Comparison of ENCODE assay signal across 14 cellular contexts in genomic region chr2:238863749-238864206, GRCh38. TPM values are rescaled to one million over a fixed set of nuclear protein-coding genes. Genes with fewer than 3 reads are reported as not detected.
DNase-seq lines count a peak whose midpoint lies in the region; ATAC-seq and TF ChIP-seq lines count a peak whose summit lies in the region.
"Had no signal": no experiment of that assay in that cellular context is flagged by ENCODE, and none has a peak within 500 bp of the region (broad histone marks: within the 10 kb centered on the region; RNA-seq: fewer than 3 reads in every experiment).

No MANE protein-coding gene starts in this region.

- H4K20me1 ChIP-seq in H9 (ENCODE audit: control insufficient read depth, insufficient read depth, insufficient read length), result no peaks in the 10 kb centered on the region
- no peaks in the 10 kb centered on the region for H4K20me1 ChIP-seq in smooth muscle cell (ENCODE audit: low read depth)

- H3K9ac ChIP-seq in H9 (ENCODE audit: extremely low read depth, insufficient read length, low read length) (no peak overlapping the region), smooth muscle cell (ENCODE audit: low read depth) (peak overlapping the region; percentile 20)

- H3K27ac ChIP-seq in H9 (ENCODE audit: insufficient read length, low read depth, low read length) (no peak overlapping the region), body of pancreas (no peak overlapping the region), lower lobe of right lung (peak overlapping the region; percentile 80), smooth muscle cell (ENCODE audit: low read depth) (peak overlapping the region; percentile 81)
- H3K27ac ChIP-seq: WERI-Rb-1 had no signal

- no peak overlapping the region for H2BK12ac ChIP-seq in H9 (ENCODE audit: insufficient read length, low read depth, low read length)

- no peak overlapping the region for H3T11ph ChIP-seq in H9 (ENCODE audit: low read length)

- H3K4me2 ChIP-seq in H9 (ENCODE audit: insufficient read depth, insufficient read length, low read length) (no peak overlapping the region), smooth muscle cell (peak overlapping the region; percentile 67)

- H3K4me1 Mint-ChIP-seq in H9, result peaks cover 10 to 11% of the 10 kb centered on the region in 2 experiments
- peaks cover 3% of the 10 kb centered on the region for H3K4me1 Mint-ChIP-seq in activated naive CD4-positive, alpha-beta T cell treated with anti-CD3 and anti-CD28 coated beads for 36 hours (ENCODE audit: low read depth)

- H3K79me2 ChIP-seq in H9 (ENCODE audit: insufficient read depth, low read length) (no peaks in the 10 kb centered on the region), smooth muscle cell (ENCODE audit: low read depth) (no peaks in the 10 kb centered on the region)

- DNase-seq in H9 (no peak), body of pancreas (no peak), lower lobe of right lung (no peak), smooth muscle cell (lab: John Stamatoyannopoulos, UW; ENCODE audit: unreplicated experiment) (no peak), retina (no peak)
- no peak for DNase-seq in activated naive CD4-positive, alpha-beta T cell treated with anti-CD3 and anti-CD28 coated beads for 36 hours
- no peak for DNase-seq in NK-92 treated with Interleukin-12 subunit alpha and Interleukin-12 subunit beta, amount 100 ng/mL, for 24 hours (lab: John Stamatoyannopoulos, UW)
- DNase-seq: CD4-positive, CD25-positive, alpha-beta regulatory T cell; hippocampal formation; WERI-Rb-1 had no signal

- H3K4me1 ChIP-seq in H9 (ENCODE audit: insufficient read depth, low read length) (0 out of 2 replicates have a peak, but pooled peaks cover 2% of the 10 kb centered on the region), body of pancreas (peaks cover 6% of the 10 kb centered on the region), lower lobe of right lung (peaks cover 53% of the 10 kb centered on the region), smooth muscle cell (ENCODE audit: low read depth) (peaks cover 22% of the 10 kb centered on the region)

- H3K9me3 Mint-ChIP-seq in H9, result no peaks in the 10 kb centered on the region
- no peaks in the 10 kb centered on the region for H3K9me3 Mint-ChIP-seq in activated naive CD4-positive, alpha-beta T cell treated with anti-CD3 and anti-CD28 coated beads for 36 hours
- H3K9me3 Mint-ChIP-seq: activated T-helper 2 cell treated with anti-CD3 and anti-CD28 coated beads, Interferon-gamma antibody, Interleukin-2, Interleukin-4, amounts not matched to agents 10 μg/mL and 5 μg/mL and 100 μg/mL, durations not matched to agents 14 hours and 24 hours and 36 hours; CD4-positive, CD25-positive, alpha-beta regulatory T cell; dendritic cell treated with granulocyte-macrophage colony-stimulating factor and Interleukin-4, amounts not matched to agents 40 ng/mL and 50 ng/mL, for 4 days had no signal

- TF ChIP-seq POLR2A in body of pancreas (IDR thresholded peaks at IDR 0.05), result no peak

- H3K36me3 ChIP-seq in body of pancreas (replicated peaks in 1 of 2; ENCODE audit: insufficient read depth in 1 of 2, low read depth in 2 of 2), result no peaks in the 10 kb centered on the region
- H3K36me3 ChIP-seq in lower lobe of right lung, result no peaks in the 10 kb centered on the region
- H3K36me3 ChIP-seq in smooth muscle cell (ENCODE audit: low read depth), result no peaks in the 10 kb centered on the region
- H3K36me3 ChIP-seq: WERI-Rb-1 had no signal

- H2AFZ ChIP-seq in H9 (ENCODE audit: low read length) (no peak overlapping the region), smooth muscle cell (ENCODE audit: low read depth) (peak overlapping the region; percentile 31)

- no peak overlapping the region for H3K18ac ChIP-seq in H9 (ENCODE audit: insufficient read length, low read depth, low read length)

- peaks cover 0 to 1% (median 0%) of the 10 kb centered on the region in 3 experiments; a peak in 1 of 7 replicates for H3K36me3 Mint-ChIP-seq in H9 (ENCODE audit: insufficient read depth in 1 of 3, low read depth in 3 of 3)
- no peaks in the 10 kb centered on the region for H3K36me3 Mint-ChIP-seq in activated naive CD4-positive, alpha-beta T cell treated with anti-CD3 and anti-CD28 coated beads for 36 hours (ENCODE audit: low read depth)
- H3K36me3 Mint-ChIP-seq: CD4-positive, CD25-positive, alpha-beta regulatory T cell had no signal

- CTCF ChIA-PET in activated naive CD4-positive, alpha-beta T cell treated with anti-CD3 and anti-CD28 coated beads for 36 hours (lab: Charles Lee), result no interaction called here

- H3K27me3 ChIP-seq in H9 (ENCODE audit: insufficient read depth, low read length), result no peaks in the 10 kb centered on the region
- peaks cover 0 to 3% of the 10 kb centered on the region in 2 donors for H3K27me3 ChIP-seq in body of pancreas
- no peaks in the 10 kb centered on the region for H3K27me3 ChIP-seq in lower lobe of right lung (ENCODE audit: low read depth)
- H3K27me3 ChIP-seq in smooth muscle cell (ENCODE audit: low read depth), result no peaks in the 10 kb centered on the region

- no peak overlapping the region for H3K4ac ChIP-seq in H9 (ENCODE audit: low read depth, low read length)

- TF ChIP-seq CTCF in H9 (conservative IDR thresholded peaks at IDR 0.05) (no peak), body of pancreas (IDR thresholded peaks at IDR 0.05) (no peak), lower lobe of right lung (IDR thresholded peaks at IDR 0.05) (no peak), smooth muscle cell (IDR thresholded peaks at IDR 0.05; ENCODE audit: borderline replicate concordance, insufficient read depth, poor library complexity, severe bottlenecking) (no peak)

- no peak overlapping the region for H3K56ac ChIP-seq in H9 (ENCODE audit: insufficient read length, low read depth, low read length)

- H2BK5ac ChIP-seq in H9 (ENCODE audit: insufficient read length, low read length), result no peak overlapping the region

- no peaks in the 10 kb centered on the region for H3K23me2 ChIP-seq in H9 (ENCODE audit: insufficient read length, low read depth, low read length, poor library complexity, severe bottlenecking)

- H4K5ac ChIP-seq in H9 (ENCODE audit: insufficient read length, low read depth, low read length), result no peak overlapping the region

- no peak overlapping the region for H4K91ac ChIP-seq in H9 (ENCODE audit: insufficient read length, low read depth, low read length)

- H4K8ac ChIP-seq in H9 (replicated peaks; ENCODE audit: insufficient read length, low read depth, low read length), result no peak overlapping the region

- no peaks in the 10 kb centered on the region for H3F3A ChIP-seq in smooth muscle cell (ENCODE audit: low read depth)

- H3K4me3 ChIP-seq in body of pancreas (no peak overlapping the region), lower lobe of right lung (no peak overlapping the region), smooth muscle cell (no peak overlapping the region)
- H3K4me3 ChIP-seq: mucosa of descending colon had no signal

- H2BK15ac ChIP-seq in H9 (ENCODE audit: low read depth, low read length), result no peak overlapping the region

- H3K79me1 ChIP-seq in H9 (ENCODE audit: insufficient read depth, low read depth, low read length, poor library complexity, severe bottlenecking), result no peaks in the 10 kb centered on the region

- H3K4me3 Mint-ChIP-seq in H9, result peak overlapping the region in 1 of 2 experiments; percentile 23; a peak in 1 of 5 replicates
- no peak overlapping the region for H3K4me3 Mint-ChIP-seq in activated naive CD4-positive, alpha-beta T cell treated with anti-CD3 and anti-CD28 coated beads for 36 hours
- H3K4me3 Mint-ChIP-seq: CD4-positive, CD25-positive, alpha-beta regulatory T cell; dendritic cell treated with granulocyte-macrophage colony-stimulating factor and Interleukin-4, amounts not matched to agents 40 ng/mL and 50 ng/mL, for 4 days had no signal

- ATAC-seq in body of pancreas (peak; percentile 10), lower lobe of right lung (no peak), GM21526 (IDR thresholded peaks at IDR 0.05; ENCODE audit: low FRiP score, unreplicated experiment) (no peak)

- peak overlapping the region in 2 of 3 experiments; percentile 16 to 62; a peak in 2 of 7 replicates for H3K27ac Mint-ChIP-seq in H9
- no peak overlapping the region for H3K27ac Mint-ChIP-seq in activated naive CD4-positive, alpha-beta T cell treated with anti-CD3 and anti-CD28 coated beads for 36 hours
- H3K27ac Mint-ChIP-seq: activated T-helper 2 cell treated with anti-CD3 and anti-CD28 coated beads, Interferon-gamma antibody, Interleukin-2, Interleukin-4, amounts not matched to agents 10 μg/mL and 5 μg/mL and 100 μg/mL, durations not matched to agents 14 hours and 24 hours and 36 hours; dendritic cell treated with granulocyte-macrophage colony-stimulating factor and Interleukin-4, amounts not matched to agents 40 ng/mL and 50 ng/mL, for 4 days had no signal

- no peak overlapping the region for H2BK120ac ChIP-seq in H9 (ENCODE audit: low read depth, low read length, poor library complexity, severe bottlenecking)

- H3K14ac ChIP-seq in H9 (ENCODE audit: insufficient read depth, low read length), result no peak overlapping the region

- no CpG with 5 or more reads among the region's 9 CpGs for WGBS in H9 (ENCODE audit: extremely low coverage, insufficient read length, low lambda C conversion rate)
- WGBS in body of pancreas, 2 donors, result 55 to 59% methylated on average over 8 to 9 of the region's 9 CpGs
- WGBS in smooth muscle cell (ENCODE audit: low lambda C conversion rate), result 58% methylated on average over 9 of the region's 9 CpGs

- H3K27me3 Mint-ChIP-seq in H9 (ENCODE audit: low read depth), result peaks cover 38% of the 10 kb centered on the region
- H3K27me3 Mint-ChIP-seq in activated naive CD4-positive, alpha-beta T cell treated with anti-CD3 and anti-CD28 coated beads for 36 hours (ENCODE audit: low read depth), result peaks cover 19% of the 10 kb centered on the region

- H3K9me3 ChIP-seq in H9 (ENCODE audit: control insufficient read depth, low read depth, low read length) (no peaks in the 10 kb centered on the region), body of pancreas (no peaks in the 10 kb centered on the region), lower lobe of right lung (no peaks in the 10 kb centered on the region), smooth muscle cell (replicated peaks; ENCODE audit: low read depth) (no peaks in the 10 kb centered on the region)
- H3K9me3 ChIP-seq: mucosa of descending colon had no signal

- H2BK20ac ChIP-seq in H9 (ENCODE audit: low read depth, low read length, poor library complexity, severe bottlenecking), result no peak overlapping the region

- H3K23ac ChIP-seq in H9 (ENCODE audit: insufficient read length, low read depth, low read length), result no peak overlapping the region

- H2AK5ac ChIP-seq in H9 (ENCODE audit: insufficient read length, low read length), result no peak overlapping the region

- intact Hi-C loops in body of pancreas (cut with DNase I), result no loop called here
- intact Hi-C loops in lower lobe of right lung (cut with DNase I), result no loop called here
- intact Hi-C loops in activated naive CD4-positive, alpha-beta T cell treated with anti-CD3 and anti-CD28 coated beads for 36 hours (cut with micrococcal nuclease), result no loop called here

RNA-seq across cellular contexts. Expression of gene TWIST2, which starts 15.9 kb away (rescaled TPM):
- 0.22 and 0.33 TPM in 2 replicates for total RNA-seq in H9 (2021)
- 10 to 100 TPM in 1 of 2 donors, 1 to 10 TPM in 1; 7.5 to 40.5 TPM for total RNA-seq in body of pancreas
- total RNA-seq in lower lobe of right lung, result 8.4 TPM
- total RNA-seq in smooth muscle cell, result 0.18 and 2.4 TPM in 2 replicates
- 1.0 and 1.7 TPM in 2 replicates for polyA plus RNA-seq in smooth muscle cell
- total RNA-seq in activated naive CD4-positive, alpha-beta T cell treated with anti-CD3 and anti-CD28 coated beads for 36 hours, result not detected
- total RNA-seq: activated T-helper 2 cell treated with anti-CD3 and anti-CD28 coated beads, Interferon-gamma antibody, Interleukin-2, Interleukin-4, amounts not matched to agents 10 μg/mL and 5 μg/mL and 100 μg/mL, durations not matched to agents 14 hours and 24 hours and 36 hours; CD4-positive, CD25-positive, alpha-beta regulatory T cell had no signal
- polyA plus RNA-seq: CD4-positive, CD25-positive, alpha-beta regulatory T cell had no signal

Comparison
In these comparisons a context has a peak if more than half of its experiments do, and no peak if none do; other contexts are left out.
1. H3K27ac ChIP-seq: peak in lower lobe of right lung (single experiment) and smooth muscle cell (single experiment); none in H9 (single experiment) and body of pancreas (0 of 4).